In genomic region chr1:55006931-55007330, GRCh38 we compare ENCODE assay signal across 1 cellular context.
TF ChIP-seq lines count a peak whose summit lies in the region.

No MANE protein-coding gene starts in this region.

TF ChIP-seq in K562, 482 proteins besides CTCF, POLR2A, EP300 and RAD21:
- TF ChIP-seq ZBTB33 (CRISPR knock-in tag; IDR thresholded peaks at IDR 0.05) = no peak
- TF ChIP-seq ZSCAN32 (CRISPR knock-in tag; IDR thresholded peaks at IDR 0.05) = no peak
- TF ChIP-seq MITF (IDR thresholded peaks at IDR 0.05) = no peak
- TF ChIP-seq HEY1 (CRISPR knock-in tag; IDR thresholded peaks at IDR 0.05; ENCODE audit: borderline replicate concordance) = no peak
- no peak for TF ChIP-seq ZNF143 (CRISPR knock-in tag; IDR thresholded peaks at IDR 0.05)
- TF ChIP-seq TBL1XR1 (IDR thresholded peaks at IDR 0.05; ENCODE audit: low read length in 2 of 2) = no peak
